In the genomic region with DNA sequence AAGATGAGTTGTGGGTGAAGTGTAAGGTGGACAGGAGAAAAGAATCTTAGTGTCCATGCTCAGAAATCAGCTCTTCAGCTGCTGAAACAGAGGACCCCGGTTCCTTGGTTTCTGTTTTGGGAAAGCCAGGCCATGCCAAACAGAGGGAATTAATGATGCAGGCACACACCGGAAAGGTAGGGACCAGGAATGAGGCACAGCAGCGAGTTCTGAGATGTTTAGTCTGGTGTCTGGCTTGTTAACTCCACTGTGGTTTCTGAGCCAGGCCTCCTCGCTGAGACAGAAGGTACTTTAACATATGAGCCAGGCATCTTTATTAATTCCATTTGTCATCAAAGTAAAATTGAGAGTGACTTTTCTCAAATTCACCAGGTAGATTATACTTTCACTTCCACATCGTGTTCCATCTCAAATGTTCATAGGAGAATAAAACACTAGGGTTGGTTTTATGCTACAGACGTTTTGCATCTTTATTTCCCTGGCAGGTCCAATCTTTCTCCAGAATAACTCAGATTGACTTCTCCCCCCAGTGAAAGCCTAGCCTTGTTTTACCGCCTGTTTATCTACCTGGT, we compare ENCODE assay signal across 8 cellular contexts. TPM values are rescaled to one million over a fixed set of nuclear protein-coding genes. Genes with fewer than 3 reads are reported as not detected.
DNase-seq lines count a peak whose midpoint lies in the region; ATAC-seq and TF ChIP-seq lines count a peak whose summit lies in the region.

No MANE protein-coding gene starts in this region.

- DNase-seq in Daoy (ENCODE audit: low read depth) = peak; percentile 67
- DNase-seq in progenitor cell of endocrine pancreas (ENCODE audit: low spot score, unreplicated experiment) = no peak
- no peak for DNase-seq in NCI-H2081 (lab: John Stamatoyannopoulos, UW)
- no peak for DNase-seq in NCI-H1436 (lab: John Stamatoyannopoulos, UW)
- no peak for DNase-seq in GM10266 (ENCODE audit: extremely low spot score)

- TF ChIP-seq CTCF in progenitor cell of endocrine pancreas (IDR thresholded peaks at IDR 0.05; ENCODE audit: unreplicated experiment) (no peak), GM10266 (IDR thresholded peaks at IDR 0.05; ENCODE audit: control insufficient read depth, insufficient read depth, low read depth, missing control alignments) (no peak)

- peak overlapping the region; percentile 71 for H3K27ac ChIP-seq in cingulate gyrus (ENCODE audit: low read depth, low read length)

- H3K27ac Mint-ChIP-seq in T-helper 1 cell treated with Interleukin-12 subunit alpha and Interleukin-12 subunit beta and Interleukin-4 antibody, amounts not matched to agents 30 μg/mL and 1 μg/mL, for 36 hours = peak overlapping the region; percentile 94
- H3K27ac Mint-ChIP-seq in progenitor cell of endocrine pancreas = no peak overlapping the region

- H3K4me3 Mint-ChIP-seq in T-helper 1 cell treated with Interleukin-12 subunit alpha and Interleukin-12 subunit beta and Interleukin-4 antibody, amounts not matched to agents 30 μg/mL and 1 μg/mL, for 36 hours = peak overlapping the region; percentile 95
- H3K4me3 Mint-ChIP-seq in progenitor cell of endocrine pancreas (ENCODE audit: low read depth) = peak overlapping the region; percentile 78

- no peaks in the 10 kb centered on the region for H3K9me3 Mint-ChIP-seq in T-helper 1 cell treated with Interleukin-12 subunit alpha and Interleukin-12 subunit beta and Interleukin-4 antibody, amounts not matched to agents 30 μg/mL and 1 μg/mL, for 36 hours
- no peaks in the 10 kb centered on the region for H3K9me3 Mint-ChIP-seq in progenitor cell of endocrine pancreas (ENCODE audit: low read depth)

- H3K27me3 Mint-ChIP-seq in T-helper 1 cell treated with Interleukin-12 subunit alpha and Interleukin-12 subunit beta and Interleukin-4 antibody, amounts not matched to agents 30 μg/mL and 1 μg/mL, for 36 hours (ENCODE audit: low read depth) = no peaks in the 10 kb centered on the region
- no peaks in the 10 kb centered on the region for H3K27me3 Mint-ChIP-seq in progenitor cell of endocrine pancreas

- peaks cover 12% of the 10 kb centered on the region for H3K36me3 Mint-ChIP-seq in T-helper 1 cell treated with Interleukin-12 subunit alpha and Interleukin-12 subunit beta and Interleukin-4 antibody, amounts not matched to agents 30 μg/mL and 1 μg/mL, for 36 hours (ENCODE audit: low read depth)
- peaks cover 8% of the 10 kb centered on the region for H3K36me3 Mint-ChIP-seq in progenitor cell of endocrine pancreas (ENCODE audit: insufficient read depth)

- peaks cover 40% of the 10 kb centered on the region for H3K4me1 Mint-ChIP-seq in T-helper 1 cell treated with Interleukin-12 subunit alpha and Interleukin-12 subunit beta and Interleukin-4 antibody, amounts not matched to agents 30 μg/mL and 1 μg/mL, for 36 hours (ENCODE audit: low read depth)
- peaks cover 14% of the 10 kb centered on the region for H3K4me1 Mint-ChIP-seq in progenitor cell of endocrine pancreas (ENCODE audit: low read depth)

- no peak for ATAC-seq in GM18502 (IDR thresholded peaks at IDR 0.05; ENCODE audit: poor library complexity, unreplicated experiment)

RNA-seq across cellular contexts. Expression of gene LRRC8D, which starts 23.5 kb away (rescaled TPM):
- 36.2 and 46.0 TPM in 2 replicates for total RNA-seq in Daoy (2014; rRNA removed; shearing (Covaris generic))
- 41.2 and 42.1 TPM in 2 replicates for total RNA-seq in progenitor cell of endocrine pancreas
